In the genomic region with DNA sequence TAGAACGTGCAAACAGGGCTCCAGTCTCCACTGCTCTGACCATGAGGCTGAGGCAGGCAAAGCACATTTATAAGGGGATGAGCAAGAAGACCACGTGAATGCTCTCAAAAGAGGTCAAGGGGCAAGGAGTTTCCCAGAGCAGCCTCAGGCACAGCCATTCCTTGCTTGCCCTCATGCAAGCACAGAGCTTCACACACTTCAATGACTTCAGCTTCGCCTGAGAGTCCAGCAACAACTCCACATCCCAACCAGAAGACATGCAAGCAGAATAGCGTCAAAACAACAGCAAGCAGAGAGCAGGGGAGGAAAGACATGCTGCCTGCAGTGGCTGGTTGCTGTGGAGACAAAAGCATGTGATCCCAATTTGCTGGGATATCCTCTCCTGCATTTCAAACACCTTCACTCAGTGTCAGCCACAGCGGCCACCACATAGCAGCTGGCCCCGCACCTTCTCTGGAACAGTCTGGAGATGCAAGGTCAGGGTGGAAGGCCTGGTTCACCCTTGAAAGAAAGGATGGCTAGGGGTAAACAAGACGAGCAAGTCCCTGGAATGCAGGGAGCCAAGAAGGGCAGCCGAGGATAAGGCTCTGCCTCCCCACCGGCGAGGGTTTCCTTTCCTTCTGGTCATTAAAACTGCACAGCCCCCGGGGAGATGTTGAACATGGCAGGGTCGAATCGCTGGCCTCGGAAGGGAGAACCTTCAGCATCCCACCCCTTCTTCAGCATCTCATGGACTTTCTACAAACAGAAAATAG, we compare ENCODE assay signal across 19 cellular contexts.
A peak's percentile ranks its signal among the peaks of the same experiment; 100 is the strongest.
DNase-seq lines count a peak whose midpoint lies in the region; ATAC-seq lines count a peak whose summit lies in the region.
"Had no signal": no experiment of that assay in that cellular context is flagged by ENCODE, and none has a peak within 500 bp of the region (broad histone marks: within the 10 kb centered on the region; RNA-seq: fewer than 3 reads in every experiment).

No MANE protein-coding gene starts in this region.

- CTCF ChIA-PET in activated CD8-positive, alpha-beta memory T cell treated with anti-CD3 and anti-CD28 coated beads, Interleukin-2, amount 10 ng/mL, durations not matched to agents 7 days and 5 days (lab: Charles Lee), result no interaction called here

- H3K36me3 Mint-ChIP-seq in activated CD8-positive, alpha-beta memory T cell treated with anti-CD3 and anti-CD28 coated beads, Interleukin-2, amount 10 ng/mL, durations not matched to agents 7 days and 5 days, result no peaks in the 10 kb centered on the region
- peaks cover 33 to 49% of the 10 kb centered on the region in 2 donors for H3K36me3 Mint-ChIP-seq in stimulated activated naive B cell treated with anti-CD40 and anti-IgM and Interleukin-4, amounts not matched to agents 10 μg/mL and 1 μg/mL and 100 μg/mL, for 72 hours

- no peaks in the 10 kb centered on the region for H3K9me3 Mint-ChIP-seq in activated CD8-positive, alpha-beta memory T cell treated with anti-CD3 and anti-CD28 coated beads, Interleukin-2, amount 10 ng/mL, durations not matched to agents 7 days and 5 days (ENCODE audit: low read depth)
- H3K9me3 Mint-ChIP-seq in stimulated activated naive B cell treated with anti-CD40 and anti-IgM and Interleukin-4, amounts not matched to agents 10 μg/mL and 1 μg/mL and 100 μg/mL, for 72 hours, result no peaks in the 10 kb centered on the region
- H3K9me3 Mint-ChIP-seq: activated CD4-positive, alpha-beta T cell treated with anti-CD3 and anti-CD28 coated beads, Interleukin-2, amount 10 ng/mL, durations not matched to agents 24 days and 14 days; activated T-helper 2 cell treated with anti-CD3 and anti-CD28 coated beads, Interferon-gamma antibody, Interleukin-2, Interleukin-4, amounts not matched to agents 10 μg/mL and 5 μg/mL and 100 μg/mL, durations not matched to agents 14 hours and 24 hours and 36 hours; type B pancreatic cell had no signal

- no peaks in the 10 kb centered on the region for H3K27me3 Mint-ChIP-seq in activated CD8-positive, alpha-beta memory T cell treated with anti-CD3 and anti-CD28 coated beads, Interleukin-2, amount 10 ng/mL, durations not matched to agents 7 days and 5 days
- no peaks in the 10 kb centered on the region for H3K27me3 Mint-ChIP-seq in stimulated activated naive B cell treated with anti-CD40 and anti-IgM and Interleukin-4, amounts not matched to agents 10 μg/mL and 1 μg/mL and 100 μg/mL, for 72 hours
- H3K27me3 Mint-ChIP-seq: activated CD4-positive, alpha-beta T cell treated with anti-CD3 and anti-CD28 coated beads, Interleukin-2, amount 10 ng/mL, durations not matched to agents 24 days and 14 days; type B pancreatic cell had no signal

- no peak overlapping the region for H3K27ac Mint-ChIP-seq in activated CD8-positive, alpha-beta memory T cell treated with anti-CD3 and anti-CD28 coated beads, Interleukin-2, amount 10 ng/mL, durations not matched to agents 7 days and 5 days
- peak overlapping the region; percentile 3 for H3K27ac Mint-ChIP-seq in stimulated activated naive B cell treated with anti-CD40 and anti-IgM and Interleukin-4, amounts not matched to agents 10 μg/mL and 1 μg/mL and 100 μg/mL, for 72 hours
- H3K27ac Mint-ChIP-seq: activated CD4-positive, alpha-beta T cell treated with anti-CD3 and anti-CD28 coated beads, Interleukin-2, amount 10 ng/mL, durations not matched to agents 24 days and 14 days; activated T-helper 2 cell treated with anti-CD3 and anti-CD28 coated beads, Interferon-gamma antibody, Interleukin-2, Interleukin-4, amounts not matched to agents 10 μg/mL and 5 μg/mL and 100 μg/mL, durations not matched to agents 14 hours and 24 hours and 36 hours; type B pancreatic cell had no signal

- H3K27ac ChIP-seq in cingulate gyrus (ENCODE audit: low read depth, low read length) (peak overlapping the region; percentile 78), layer of hippocampus (ENCODE audit: low read depth, low read length) (peak overlapping the region; percentile 58)
- H3K27ac ChIP-seq: A549, SJSA1 had no signal

- no peaks in the 10 kb centered on the region for H3K27me3 ChIP-seq in layer of hippocampus (ENCODE audit: control insufficient read depth, insufficient read depth, low read length)
- H3K27me3 ChIP-seq: MG63, SJSA1 had no signal

- no peak for ATAC-seq in activated CD8-positive, alpha-beta memory T cell treated with anti-CD3 and anti-CD28 coated beads, Interleukin-2, amount 10 ng/mL, durations not matched to agents 7 days and 5 days
- no peak for ATAC-seq in stimulated activated naive B cell treated with anti-CD40 and anti-IgM and Interleukin-4, amounts not matched to agents 10 μg/mL and 1 μg/mL and 100 μg/mL, for 72 hours (replicated peaks)
- no peak for ATAC-seq in GM19467 (IDR thresholded peaks at IDR 0.05; ENCODE audit: unreplicated experiment)
- ATAC-seq: A549 had no signal

- peak; percentile 31 for DNase-seq in activated CD8-positive, alpha-beta memory T cell treated with anti-CD3 and anti-CD28 coated beads, Interleukin-2, amount 10 ng/mL, durations not matched to agents 7 days and 5 days
- DNase-seq in activated CD8-positive, alpha-beta memory T cell treated with anti-CD3 and anti-CD28 coated beads, Interleukin-2, amount 50 U/mL, for 48 hours, result no peak
- no peak for DNase-seq in stimulated activated naive B cell treated with anti-CD40 and anti-IgM and Interleukin-4, amounts not matched to agents 10 μg/mL and 1 μg/mL and 100 μg/mL, for 72 hours
- DNase-seq in HT-29 (ENCODE audit: low spot score), result no peak
- no peak for DNase-seq in NCI-H2029 treated with DMSO at 0.1 percent for 48 hours (lab: John Stamatoyannopoulos, UW)
- DNase-seq: activated CD4-positive, alpha-beta T cell treated with anti-CD3 and anti-CD28 coated beads, Interleukin-2, amount 10 ng/mL, durations not matched to agents 24 days and 14 days; amniotic stem cell; DMS79 treated with DMSO at 0.1 percent for 48 hours; MG63; NCI-H187 treated with DMSO at 0.1 percent for 48 hours; NCI-H510A; T1000 had no signal

- H3K4me1 Mint-ChIP-seq in activated CD8-positive, alpha-beta memory T cell treated with anti-CD3 and anti-CD28 coated beads, Interleukin-2, amount 10 ng/mL, durations not matched to agents 7 days and 5 days, result no peaks in the 10 kb centered on the region
- no peaks in the 10 kb centered on the region for H3K4me1 Mint-ChIP-seq in stimulated activated naive B cell treated with anti-CD40 and anti-IgM and Interleukin-4, amounts not matched to agents 10 μg/mL and 1 μg/mL and 100 μg/mL, for 72 hours
- H3K4me1 Mint-ChIP-seq: activated CD4-positive, alpha-beta T cell treated with anti-CD3 and anti-CD28 coated beads, Interleukin-2, amount 10 ng/mL, durations not matched to agents 24 days and 14 days had no signal

- no peak overlapping the region for H3K4me3 Mint-ChIP-seq in activated CD8-positive, alpha-beta memory T cell treated with anti-CD3 and anti-CD28 coated beads, Interleukin-2, amount 10 ng/mL, durations not matched to agents 7 days and 5 days
- no peak overlapping the region for H3K4me3 Mint-ChIP-seq in stimulated activated naive B cell treated with anti-CD40 and anti-IgM and Interleukin-4, amounts not matched to agents 10 μg/mL and 1 μg/mL and 100 μg/mL, for 72 hours
- H3K4me3 Mint-ChIP-seq: activated CD4-positive, alpha-beta T cell treated with anti-CD3 and anti-CD28 coated beads, Interleukin-2, amount 10 ng/mL, durations not matched to agents 24 days and 14 days; type B pancreatic cell had no signal
